8 cellular contexts compared by ENCODE assay signal in genomic region chr17:41930009-41930832, GRCh38. TPM values are rescaled to one million over a fixed set of nuclear protein-coding genes. Genes with fewer than 3 reads are reported as not detected.
DNase-seq lines count a peak whose midpoint lies in the region; ATAC-seq, FAIRE-seq and TF ChIP-seq lines count a peak whose summit lies in the region.

Gene ODAD4, plus strand, starts transcription at chr17:41930617. Its CDS starts 107 bp downstream, at chr17:41930724.

- peaks cover 0 to 9% (median 0%) of the 10 kb centered on the region in 3 donors for H3K4me1 ChIP-seq in pancreas
- H3K4me1 ChIP-seq in tibial artery: peaks cover 0 to 18% (median 11%) of the 10 kb centered on the region in 4 donors

- peak; percentile 23 for TF ChIP-seq CTCF in GM12865 (IDR thresholded peaks at IDR 0.05; ENCODE audit: insufficient read depth, low read depth, low read length, missing control alignments)
- peak in 2 of 4 donors; percentile 36 to 46 for TF ChIP-seq CTCF in pancreas (IDR thresholded peaks at IDR 0.05)
- TF ChIP-seq CTCF in tibial artery (IDR thresholded peaks at IDR 0.05): peak; percentile 44 to 65

- peak within 1 kb of the TSS; percentile 88 for H3K4me3 ChIP-seq in GM12865 (ENCODE audit: low read depth, low read length)
- peak within 1 kb of the TSS; percentile 26 to 55 (median 47) for H3K4me3 ChIP-seq in pancreas
- peak within 1 kb of the TSS; percentile 59 to 62 for H3K4me3 ChIP-seq in tibial artery

- intact Hi-C loops in Right ventricle myocardium superior (cut with DNase I) (no loop called here), pancreas (cut with DNase I) (no loop called here), tibial artery (cut with DNase I; ENCODE audit: low total_unique reads) (no loop called here)

- H3K36me3 Mint-ChIP-seq in activated naive CD8-positive, alpha-beta T cell treated with anti-CD3 and anti-CD28 coated beads, Interleukin-2, amount 10 ng/mL, durations not matched to agents 7 days and 5 days: peaks cover 4% of the 10 kb centered on the region

- WGBS in pancreas, 2 donors: 1% methylated on average over 43 of the region's 43 CpGs

- no peaks in the 10 kb centered on the region for H3K9me3 Mint-ChIP-seq in activated naive CD8-positive, alpha-beta T cell treated with anti-CD3 and anti-CD28 coated beads, Interleukin-2, amount 10 ng/mL, durations not matched to agents 7 days and 5 days

- peak; percentile 41 for FAIRE-seq in pancreas (lab: Jason Lieb, UNC)

- H3K27ac ChIP-seq in pancreas (peak within 1 kb of the TSS; percentile 25 to 84 (median 68)), tibial artery (peak within 1 kb of the TSS; percentile 77 to 89)

- peaks cover 41% of the 10 kb centered on the region for H3K4me1 Mint-ChIP-seq in activated naive CD8-positive, alpha-beta T cell treated with anti-CD3 and anti-CD28 coated beads, Interleukin-2, amount 10 ng/mL, durations not matched to agents 7 days and 5 days

- no peaks in the 10 kb centered on the region for H3K27me3 ChIP-seq in pancreas
- H3K27me3 ChIP-seq in tibial artery: no peaks in the 10 kb centered on the region

- peak within 1 kb of the TSS; percentile 96 for H3K27ac Mint-ChIP-seq in activated naive CD8-positive, alpha-beta T cell treated with anti-CD3 and anti-CD28 coated beads, Interleukin-2, amount 10 ng/mL, durations not matched to agents 7 days and 5 days

- peak; percentile 95 for DNase-seq in GM12865 (ENCODE audit: low read depth)
- DNase-seq in NCI-H1105 treated with DMSO at 0.1 percent for 48 hours (lab: John Stamatoyannopoulos, UW): peak; percentile 90
- DNase-seq in SKM-1 treated with dmso at 0.1 percent for 144 hours (lab: John Stamatoyannopoulos, UW; ENCODE audit: unreplicated experiment): peak; percentile 98
- DNase-seq in activated naive CD8-positive, alpha-beta T cell treated with anti-CD3 and anti-CD28 coated beads, Interleukin-2, amount 10 ng/mL, durations not matched to agents 7 days and 5 days: peak; percentile 95
- peak; percentile 99 for DNase-seq in Right ventricle myocardium superior
- DNase-seq in pancreas: peak; percentile 95 to 99 (median 97)
- peak; percentile 96 to 98 for DNase-seq in tibial artery

- H3K4me3 Mint-ChIP-seq in activated naive CD8-positive, alpha-beta T cell treated with anti-CD3 and anti-CD28 coated beads, Interleukin-2, amount 10 ng/mL, durations not matched to agents 7 days and 5 days: peak within 1 kb of the TSS; percentile 95

- H3K27me3 Mint-ChIP-seq in activated naive CD8-positive, alpha-beta T cell treated with anti-CD3 and anti-CD28 coated beads, Interleukin-2, amount 10 ng/mL, durations not matched to agents 7 days and 5 days: no peaks in the 10 kb centered on the region

- ATAC-seq in HG02642 (IDR thresholded peaks at IDR 0.05; ENCODE audit: poor library complexity, unreplicated experiment): peak; percentile 97
- peak; percentile 99 for ATAC-seq in activated naive CD8-positive, alpha-beta T cell treated with anti-CD3 and anti-CD28 coated beads, Interleukin-2, amount 10 ng/mL, durations not matched to agents 7 days and 5 days (ENCODE audit: low read depth)
- ATAC-seq in Right ventricle myocardium superior (ENCODE audit: poor library complexity): peak; percentile 99
- peak; percentile 98 to 99 (median 99) for ATAC-seq in pancreas

- no peaks in the 10 kb centered on the region for H3K9me3 ChIP-seq in pancreas
- H3K9me3 ChIP-seq in tibial artery: no peaks in the 10 kb centered on the region

- POLR2A ChIA-PET in activated naive CD8-positive, alpha-beta T cell treated with anti-CD3 and anti-CD28 coated beads, Interleukin-2, amount 10 ng/mL, durations not matched to agents 7 days and 5 days (lab: Charles Lee): interaction anchor here (0.5 to 5.2 kb wide), 17 partner anchors 11 to 1807 kb away, joined by 3 to 78 read pairs (median 5); partner anchors contain the start of genes ACLY, CNP, DHX58 and DNAJC7

- H3K36me3 ChIP-seq in pancreas (no peaks in the 10 kb centered on the region), tibial artery (peaks cover 0 to 6% (median 0%) of the 10 kb centered on the region in 3 donors)

RNA-seq across cellular contexts. Expression of gene ODAD4, which starts in this region (rescaled TPM):
- under 1 TPM; 0.65 to 0.72 TPM for total RNA-seq in activated naive CD8-positive, alpha-beta T cell treated with anti-CD3 and anti-CD28 coated beads, Interleukin-2, amount 10 ng/mL, durations not matched to agents 7 days and 5 days
- total RNA-seq in Right ventricle myocardium superior (0.75 TPM), pancreas (under 1 TPM; 0.20 to 0.98 (median 0.57) TPM)
- polyA plus RNA-seq in pancreas: 1 to 10 TPM; 1.2 to 4.1 TPM

Comparison
In these comparisons a context has a peak if more than half of its experiments do, and no peak if none do; other contexts are left out.
1. Peak in every context shown above with its lines: DNase-seq, ATAC-seq, H3K4me3 ChIP-seq and H3K27ac ChIP-seq.
2. Peak in DNase-seq and ATAC-seq in activated naive CD8-positive, alpha-beta T cell treated with anti-CD3 and anti-CD28 coated beads, Interleukin-2, amount 10 ng/mL, durations not matched to agents 7 days and 5 days; RNA of the gene not detected or under 1 TPM.
3. Peak in DNase-seq and ATAC-seq in Right ventricle myocardium superior; RNA of the gene not detected or under 1 TPM.